Comparison of ENCODE assay signal across 27 cellular contexts in genomic region chr1:161839591-161839990, GRCh38.
"Had no signal": no experiment of that assay in that cellular context is flagged by ENCODE, and none has a peak within 500 bp of the region (broad histone marks: within the 10 kb centered on the region; RNA-seq: fewer than 3 reads in every experiment).

No MANE protein-coding gene starts in this region.

- H3K27ac ChIP-seq: left lung, lower lobe of right lung, neutrophil, right atrium auricular region, skin epidermis, thyroid gland, upper lobe of right lung, uterus had no signal

- H3K4me3 ChIP-seq: left lung, lower lobe of right lung, right atrium auricular region, skin epidermis, thyroid gland, upper lobe of right lung, uterus had no signal

- H3K4me1 Mint-ChIP-seq: immature natural killer cell, nephron, neural crest cell had no signal

- H3K4me1 ChIP-seq: left lung, lower lobe of right lung, upper lobe of right lung, uterus had no signal

- DNase-seq: hypothalamus; immature natural killer cell; kidney; left colon; left lung; lower lobe of right lung; mammary epithelial cell; mesenchymal stem cell; naive thymus-derived CD8-positive, alpha-beta T cell; occipital lobe; stimulated activated CD4-positive, alpha-beta T cell treated with anti-CD3 and anti-CD28 coated beads, Interleukin-12 subunit alpha, Interleukin-12 subunit beta, amount 100 ng/mL, for 4 hours; stimulated activated CD4-positive, alpha-beta T cell treated with anti-CD3 and anti-CD28 coated beads, Interleukin-15, amount 100 ng/mL, for 24 hours; stimulated activated CD4-positive, alpha-beta T cell treated with anti-CD3 and anti-CD28 coated beads, Interleukin-2, amount 100 ng/mL, for 24 hours; stimulated activated CD4-positive, alpha-beta T cell treated with anti-CD3 and anti-CD28 coated beads, Interleukin-4, amount 100 ng/mL, for 1 hour; stimulated activated naive B cell treated with anti-CD40 and anti-IgM and Interleukin-4, amounts not matched to agents 10 μg/mL and 1 μg/mL and 100 μg/mL, for 72 hours; stimulated activated naive CD8-positive, alpha-beta T cell treated with anti-CD3 and anti-CD28 coated beads, Interleukin-15, amount 100 ng/mL, for 72 hours; substantia nigra; thyroid gland; trophoblast cell; upper lobe of right lung; uterus had no signal

- H3K36me3 ChIP-seq: thyroid gland, uterus had no signal

- H3K27me3 Mint-ChIP-seq: naive thymus-derived CD8-positive, alpha-beta T cell; progenitor cell of endocrine pancreas; stimulated activated naive B cell treated with anti-CD40 and anti-IgM and Interleukin-4, amounts not matched to agents 10 μg/mL and 1 μg/mL and 100 μg/mL, for 72 hours; stimulated activated naive CD8-positive, alpha-beta T cell treated with anti-CD3 and anti-CD28 coated beads, Interleukin-15, amount 100 ng/mL, for 72 hours had no signal

- H3K27ac Mint-ChIP-seq: nephron; progenitor cell of endocrine pancreas; stimulated activated naive B cell treated with anti-CD40 and anti-IgM and Interleukin-4, amounts not matched to agents 10 μg/mL and 1 μg/mL and 100 μg/mL, for 72 hours had no signal

- H3K27me3 ChIP-seq: left lung, neutrophil, right atrium auricular region, thyroid gland, upper lobe of right lung, uterus had no signal

- ATAC-seq: left colon; left lung; lower lobe of right lung; naive thymus-derived CD8-positive, alpha-beta T cell; stimulated activated naive B cell treated with anti-CD40 and anti-IgM and Interleukin-4, amounts not matched to agents 10 μg/mL and 1 μg/mL and 100 μg/mL, for 72 hours; stimulated activated naive CD8-positive, alpha-beta T cell treated with anti-CD3 and anti-CD28 coated beads, Interleukin-15, amount 100 ng/mL, for 72 hours; upper lobe of right lung had no signal

- H3K9me3 Mint-ChIP-seq: immature natural killer cell; stimulated activated naive B cell treated with anti-CD40 and anti-IgM and Interleukin-4, amounts not matched to agents 10 μg/mL and 1 μg/mL and 100 μg/mL, for 72 hours; stimulated activated naive CD8-positive, alpha-beta T cell treated with anti-CD3 and anti-CD28 coated beads, Interleukin-15, amount 100 ng/mL, for 72 hours had no signal

- H3K9me3 ChIP-seq: left lung, lower lobe of right lung, neutrophil, right atrium auricular region, thyroid gland, upper lobe of right lung, uterus had no signal

- H3K4me3 Mint-ChIP-seq: immature natural killer cell; naive thymus-derived CD8-positive, alpha-beta T cell; nephron; neural crest cell; stimulated activated naive B cell treated with anti-CD40 and anti-IgM and Interleukin-4, amounts not matched to agents 10 μg/mL and 1 μg/mL and 100 μg/mL, for 72 hours; stimulated activated naive CD8-positive, alpha-beta T cell treated with anti-CD3 and anti-CD28 coated beads, Interleukin-15, amount 100 ng/mL, for 72 hours had no signal
